Comparison of ENCODE assay signal across 16 cellular contexts in the genomic region with DNA sequence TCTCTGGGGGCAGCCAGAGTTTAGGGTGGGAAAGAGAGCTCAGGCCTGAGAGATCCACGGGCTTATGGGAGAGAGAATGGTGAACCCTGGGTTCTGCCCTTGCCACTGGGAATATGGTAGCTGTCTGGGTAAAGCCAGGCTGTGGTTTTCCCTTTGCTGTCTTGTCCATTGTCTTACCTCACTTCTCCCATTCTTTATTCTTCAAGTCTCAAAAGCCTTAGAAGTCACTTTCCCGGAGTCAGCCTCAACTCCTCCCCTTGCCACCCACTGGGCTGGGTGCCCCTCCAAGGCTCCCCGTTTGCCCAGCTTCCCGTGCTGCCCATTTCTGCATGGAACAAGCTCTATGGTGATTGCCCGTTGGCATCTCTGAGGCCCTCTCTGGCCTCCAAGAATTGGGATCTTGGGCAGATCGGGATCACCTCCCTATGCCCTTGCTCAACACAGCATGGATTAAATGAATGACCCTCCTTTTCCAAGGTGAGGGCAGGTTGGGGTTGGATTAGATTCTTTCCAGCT.
"Had no signal": no experiment of that assay in that cellular context is flagged by ENCODE, and none has a peak within 500 bp of the region (broad histone marks: within the 10 kb centered on the region; RNA-seq: fewer than 3 reads in every experiment).

No MANE protein-coding gene starts in this region.

- H3K27me3 ChIP-seq: ascending aorta, cardiac muscle cell had no signal

- H3K9me3 ChIP-seq: ascending aorta, heart right ventricle, neutrophil, psoas muscle had no signal

- H3K36me3 ChIP-seq: ascending aorta, cardiac muscle cell, heart right ventricle, neutrophil had no signal

- DNase-seq: activated CD4-positive, alpha-beta T cell treated with anti-CD3 and anti-CD28 coated beads for 4 hours; activated CD8-positive, alpha-beta memory T cell treated with anti-CD3 and anti-CD28 coated beads, Interleukin-2, amount 50 U/mL, for 4 hours; activated gamma-delta T cell treated with Interleukin-2 at 50 U/mL for 16 hours; activated naive CD8-positive, alpha-beta T cell treated with anti-CD3 and anti-CD28 coated beads, Interleukin-2, amount 50 U/mL, for 24 hours; activated T-cell treated with anti-CD3 and anti-CD28 coated beads, Interleukin-2, amount 50 U/mL, for 72 hours; foreskin melanocyte; islet precursor cell; psoas muscle; stimulated activated CD4-positive, alpha-beta T cell treated with anti-CD3 and anti-CD28 coated beads, Interleukin-12 subunit alpha, Interleukin-12 subunit beta, amount 100 ng/mL, for 4 hours; stimulated activated CD4-positive, alpha-beta T cell treated with anti-CD3 and anti-CD28 coated beads, Interleukin-2, amount 100 ng/mL, for 48 hours; stimulated activated naive CD4-positive, alpha-beta T cell treated with Interleukin-2 at 50 U/mL for 16 hours had no signal

- H3K9me3 Mint-ChIP-seq: activated CD8-positive, alpha-beta T cell treated with anti-CD3 and anti-CD28 coated beads for 36 hours; activated naive CD8-positive, alpha-beta T cell treated with anti-CD3 and anti-CD28 coated beads, Interleukin-2, amount 50 U/mL, for 24 hours; activated T-cell treated with anti-CD3 and anti-CD28 coated beads, Interleukin-2, amount 50 U/mL, for 72 hours had no signal

- ATAC-seq: activated CD8-positive, alpha-beta T cell treated with anti-CD3 and anti-CD28 coated beads for 36 hours; activated T-cell treated with anti-CD3 and anti-CD28 coated beads, Interleukin-2, amount 50 U/mL, for 72 hours had no signal

- H3K27ac ChIP-seq: ascending aorta, cardiac muscle cell, neutrophil had no signal

- H3K27ac Mint-ChIP-seq: activated CD8-positive, alpha-beta T cell treated with anti-CD3 and anti-CD28 coated beads for 36 hours; activated naive CD8-positive, alpha-beta T cell treated with anti-CD3 and anti-CD28 coated beads, Interleukin-2, amount 50 U/mL, for 24 hours; activated T-cell treated with anti-CD3 and anti-CD28 coated beads, Interleukin-2, amount 50 U/mL, for 72 hours had no signal
